13 cellular contexts compared by ENCODE assay signal in the genomic region with DNA sequence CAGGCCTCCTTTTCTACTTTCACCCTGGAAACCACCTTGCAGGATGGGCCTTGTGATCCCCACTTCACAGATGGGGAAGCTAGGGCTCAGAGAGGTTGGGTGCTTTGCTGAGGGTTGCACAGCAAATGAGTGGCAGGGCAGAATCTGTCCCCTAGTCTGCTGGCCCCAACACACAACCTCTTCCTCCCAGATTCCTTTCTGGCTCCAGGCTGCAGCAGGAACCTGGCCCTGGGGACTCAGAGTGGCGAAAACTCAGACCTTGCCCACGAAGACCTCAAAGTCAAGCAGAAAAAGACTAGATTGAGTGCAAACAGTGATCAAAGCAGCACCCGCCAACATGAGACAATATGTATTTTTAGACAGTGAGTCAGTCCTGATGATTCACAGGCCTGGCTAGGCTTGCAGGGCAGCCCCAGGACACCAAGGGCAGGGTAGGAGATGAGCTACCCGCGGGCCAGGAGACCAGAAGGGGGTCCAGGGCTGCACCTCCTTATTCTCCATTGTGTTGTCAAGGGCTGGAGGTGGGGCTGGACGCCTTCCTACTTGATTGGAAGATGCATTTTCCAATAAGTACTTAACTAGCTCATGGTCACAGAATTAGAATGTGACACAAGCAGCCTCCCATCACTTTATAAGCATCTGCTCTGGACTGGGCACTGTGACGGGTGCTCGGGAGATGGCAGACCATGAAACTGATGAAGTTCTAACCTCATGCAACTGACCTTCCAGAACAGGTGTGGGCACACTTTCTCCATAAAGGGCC. TPM values are rescaled to one million over a fixed set of nuclear protein-coding genes. Genes with fewer than 3 reads are reported as not detected.
DNase-seq lines count a peak whose midpoint lies in the region; ATAC-seq, FAIRE-seq and TF ChIP-seq lines count a peak whose summit lies in the region.
"Had no signal": no experiment of that assay in that cellular context is flagged by ENCODE, and none has a peak within 500 bp of the region (broad histone marks: within the 10 kb centered on the region; RNA-seq: fewer than 3 reads in every experiment).

No MANE protein-coding gene starts in this region.

- H3K9me3 Mint-ChIP-seq in astrocyte (ENCODE audit: unreplicated experiment) = peaks cover 2% of the 10 kb centered on the region
- no peaks in the 10 kb centered on the region for H3K9me3 Mint-ChIP-seq in activated CD8-positive, alpha-beta memory T cell treated with anti-CD3 and anti-CD28 coated beads, Interleukin-2, amount 10 ng/mL, durations not matched to agents 7 days and 5 days (ENCODE audit: low read depth)
- H3K9me3 Mint-ChIP-seq: CD8-positive, alpha-beta T cell had no signal

- no peak overlapping the region for H3K4me3 Mint-ChIP-seq in astrocyte (ENCODE audit: unreplicated experiment)
- H3K4me3 Mint-ChIP-seq in activated CD8-positive, alpha-beta memory T cell treated with anti-CD3 and anti-CD28 coated beads, Interleukin-2, amount 10 ng/mL, durations not matched to agents 7 days and 5 days = no peak overlapping the region
- H3K4me3 Mint-ChIP-seq: CD8-positive, alpha-beta T cell; endodermal cell had no signal

- H3K79me2 ChIP-seq in astrocyte (ENCODE audit: insufficient read depth, low read length) = no peaks in the 10 kb centered on the region

- H3K27ac Mint-ChIP-seq in astrocyte (ENCODE audit: unreplicated experiment) = no peak overlapping the region
- no peak overlapping the region for H3K27ac Mint-ChIP-seq in activated CD8-positive, alpha-beta memory T cell treated with anti-CD3 and anti-CD28 coated beads, Interleukin-2, amount 10 ng/mL, durations not matched to agents 7 days and 5 days
- H3K27ac Mint-ChIP-seq: CD8-positive, alpha-beta T cell; endodermal cell had no signal

- CTCF ChIA-PET in activated CD8-positive, alpha-beta memory T cell treated with anti-CD3 and anti-CD28 coated beads, Interleukin-2, amount 10 ng/mL, durations not matched to agents 7 days and 5 days (lab: Charles Lee) = no interaction called here

- H2AFZ ChIP-seq in astrocyte (ENCODE audit: low read depth, low read length) = no peak overlapping the region

- H4K20me1 ChIP-seq in astrocyte (ENCODE audit: insufficient read depth, low read length) = no peaks in the 10 kb centered on the region

- H3K4me3 ChIP-seq in astrocyte (ENCODE audit: insufficient read depth, low read depth, low read length) (no peak overlapping the region), prostate gland (no peak overlapping the region)

- H3K27me3 Mint-ChIP-seq in astrocyte (ENCODE audit: low read depth, unreplicated experiment) = no peaks in the 10 kb centered on the region
- H3K27me3 Mint-ChIP-seq in activated CD8-positive, alpha-beta memory T cell treated with anti-CD3 and anti-CD28 coated beads, Interleukin-2, amount 10 ng/mL, durations not matched to agents 7 days and 5 days = no peaks in the 10 kb centered on the region

- TF ChIP-seq CTCF in astrocyte (IDR thresholded peaks at IDR 0.05; ENCODE audit: insufficient read depth, low read depth, low read length) (no peak), prostate gland (IDR thresholded peaks at IDR 0.05) (no peak)

- H3K36me3 Mint-ChIP-seq in astrocyte (ENCODE audit: low read depth, unreplicated experiment) = no peaks in the 10 kb centered on the region
- no peaks in the 10 kb centered on the region for H3K36me3 Mint-ChIP-seq in activated CD8-positive, alpha-beta memory T cell treated with anti-CD3 and anti-CD28 coated beads, Interleukin-2, amount 10 ng/mL, durations not matched to agents 7 days and 5 days
- H3K36me3 Mint-ChIP-seq: CD8-positive, alpha-beta T cell had no signal

- H3K9ac ChIP-seq in astrocyte (ENCODE audit: low read length) = no peak overlapping the region

- peak; percentile 64 for ATAC-seq in HG03378 (IDR thresholded peaks at IDR 0.05; ENCODE audit: unreplicated experiment)
- ATAC-seq in activated CD8-positive, alpha-beta memory T cell treated with anti-CD3 and anti-CD28 coated beads, Interleukin-2, amount 10 ng/mL, durations not matched to agents 7 days and 5 days = no peak
- ATAC-seq: CD8-positive, alpha-beta T cell; left lobe of liver had no signal

- H3K27me3 ChIP-seq in astrocyte (ENCODE audit: insufficient read depth, low read length) = no peaks in the 10 kb centered on the region
- no peaks in the 10 kb centered on the region for H3K27me3 ChIP-seq in prostate gland (replicated peaks; ENCODE audit: insufficient read depth)

- peaks cover 5% of the 10 kb centered on the region for H3K4me1 ChIP-seq in astrocyte (ENCODE audit: insufficient read depth, low read length)
- H3K4me1 ChIP-seq in prostate gland (replicated peaks) = no peaks in the 10 kb centered on the region

- H3K36me3 ChIP-seq in astrocyte (ENCODE audit: insufficient read depth, low read length) (no peaks in the 10 kb centered on the region), prostate gland (no peaks in the 10 kb centered on the region)

- no peak overlapping the region for H3K27ac ChIP-seq in astrocyte (ENCODE audit: low read depth, low read length)
- no peak overlapping the region for H3K27ac ChIP-seq in prostate gland

- peak; percentile 99 for FAIRE-seq in astrocyte (lab: Jason Lieb, UNC)

- TF ChIP-seq POLR2A in prostate gland (IDR thresholded peaks at IDR 0.05) = no peak

- intact Hi-C loops in prostate gland (cut with DNase I) = no loop called here

- peaks cover 6% of the 10 kb centered on the region for H3K4me1 Mint-ChIP-seq in astrocyte (ENCODE audit: low read depth, unreplicated experiment)
- H3K4me1 Mint-ChIP-seq in activated CD8-positive, alpha-beta memory T cell treated with anti-CD3 and anti-CD28 coated beads, Interleukin-2, amount 10 ng/mL, durations not matched to agents 7 days and 5 days = no peaks in the 10 kb centered on the region
- H3K4me1 Mint-ChIP-seq: endodermal cell had no signal

- DNase-seq in GM03348 (ENCODE audit: low spot score) (peak; percentile 27), astrocyte (ENCODE audit: low read depth) (no peak), myocyte (ENCODE audit: low read depth) (peak; percentile 6), prostate gland (ENCODE audit: low spot score) (no peak), mucosa of gallbladder (ENCODE audit: low spot score) (no peak), NCI-H1092 (lab: John Stamatoyannopoulos, UW) (no peak)
- DNase-seq in activated CD8-positive, alpha-beta memory T cell treated with anti-CD3 and anti-CD28 coated beads, Interleukin-2, amount 10 ng/mL, durations not matched to agents 7 days and 5 days = no peak
- DNase-seq: activated naive CD4-positive, alpha-beta T cell treated with anti-CD3 and anti-CD28 coated beads, Interleukin-2, amount 50 U/mL, for 16 hours; CD8-positive, alpha-beta T cell; endodermal cell; NK-92 treated with Interleukin-12 subunit alpha and Interleukin-12 subunit beta, amount 100 ng/mL, for 24 hours had no signal

- 56% methylated on average over 8 of the region's 8 CpGs for WGBS in prostate gland

- H3K4me2 ChIP-seq in astrocyte (ENCODE audit: low read length) = peak overlapping the region; percentile 11

- H3K9me3 ChIP-seq in astrocyte (ENCODE audit: insufficient read depth, low read depth, low read length) (no peaks in the 10 kb centered on the region), prostate gland (no peaks in the 10 kb centered on the region)

RNA-seq across cellular contexts. Expression of a gene that starts 23.9 kb away (rescaled TPM):
- total RNA-seq in astrocyte = not detected in 2 replicates
- total RNA-seq in myocyte = not detected in 2 replicates
- polyA plus RNA-seq in myocyte (2012) = not detected
- 1 to 10 TPM in 1 of 2 donors, not detected in 1; 1.4 TPM for total RNA-seq in prostate gland
- total RNA-seq in mucosa of gallbladder = not detected
- not detected for total RNA-seq in activated CD8-positive, alpha-beta memory T cell treated with anti-CD3 and anti-CD28 coated beads, Interleukin-2, amount 10 ng/mL, durations not matched to agents 7 days and 5 days
- total RNA-seq: CD8-positive, alpha-beta T cell; endodermal cell; left lobe of liver had no signal

Comparison
In these comparisons a context has a peak if more than half of its experiments do, and no peak if none do; other contexts are left out.
1. DNase-seq: peak in GM03348 (single experiment) and myocyte (single experiment); none in astrocyte (single experiment), prostate gland (single experiment), mucosa of gallbladder (single experiment), NCI-H1092 (single experiment) and activated CD8-positive, alpha-beta memory T cell treated with anti-CD3 and anti-CD28 coated beads, Interleukin-2, amount 10 ng/mL, durations not matched to agents 7 days and 5 days (single experiment).